In genomic region chr9:72925126-72925810, GRCh38 we compare ENCODE assay signal across 17 cellular contexts. TPM values are rescaled to one million over a fixed set of nuclear protein-coding genes. Genes with fewer than 3 reads are reported as not detected.
A peak's percentile ranks its signal among the peaks of the same experiment; 100 is the strongest.
DNase-seq lines count a peak whose midpoint lies in the region; ATAC-seq, FAIRE-seq and TF ChIP-seq lines count a peak whose summit lies in the region.
"Had no signal": no experiment of that assay in that cellular context is flagged by ENCODE, and none has a peak within 500 bp of the region (broad histone marks: within the 10 kb centered on the region; RNA-seq: fewer than 3 reads in every experiment).

No MANE protein-coding gene starts in this region.

- no peak overlapping the region for H3K4me3 ChIP-seq in mucosa of descending colon
- H3K4me3 ChIP-seq: upper lobe of left lung had no signal

- H3K9me3 ChIP-seq in mucosa of descending colon = no peaks in the 10 kb centered on the region
- H3K9me3 ChIP-seq: BE2C, upper lobe of left lung had no signal

- H3K27ac Mint-ChIP-seq in CD14-positive monocyte = peak overlapping the region; percentile 90 to 98 (median 95)
- H3K27ac Mint-ChIP-seq: activated naive CD4-positive, alpha-beta T cell treated with anti-CD3 and anti-CD28 coated beads, Interleukin-2, amount 50 U/mL, for 24 hours; progenitor cell of endocrine pancreas had no signal

- TF ChIP-seq CTCF in CD14-positive monocyte (IDR thresholded peaks at IDR 0.05) (no peak), mucosa of descending colon (IDR thresholded peaks at IDR 0.05) (no peak)

- intact Hi-C loops in CD14-positive monocyte (cut with micrococcal nuclease) = no loop called here
- intact Hi-C loops in mucosa of descending colon (cut with DNase I, micrococcal nuclease) = no loop called here

- peaks cover 0 to 4% (median 0%) of the 10 kb centered on the region in 7 donors for H3K9me3 Mint-ChIP-seq in CD14-positive monocyte
- H3K9me3 Mint-ChIP-seq: activated naive CD4-positive, alpha-beta T cell treated with anti-CD3 and anti-CD28 coated beads, Interleukin-2, amount 50 U/mL, for 24 hours had no signal

- peak; percentile 50 for ATAC-seq in mucosa of descending colon
- ATAC-seq in GM18498 (IDR thresholded peaks at IDR 0.05; ENCODE audit: unreplicated experiment) = no peak
- no peak for ATAC-seq in GM19395 (IDR thresholded peaks at IDR 0.05; ENCODE audit: unreplicated experiment)

- H3K36me3 Mint-ChIP-seq in CD14-positive monocyte = peaks cover 41 to 56% of the 10 kb centered on the region in 2 donors
- H3K36me3 Mint-ChIP-seq: activated naive CD4-positive, alpha-beta T cell treated with anti-CD3 and anti-CD28 coated beads, Interleukin-2, amount 50 U/mL, for 24 hours had no signal

- H3K4me1 ChIP-seq in mucosa of descending colon (ENCODE audit: low read depth) = no peaks in the 10 kb centered on the region
- H3K4me1 ChIP-seq: BE2C had no signal

- peaks cover 0 to 2% (median 0%) of the 10 kb centered on the region in 3 donors for H3K27me3 Mint-ChIP-seq in CD14-positive monocyte (ENCODE audit: low read depth in 3 of 3)
- H3K27me3 Mint-ChIP-seq: activated naive CD4-positive, alpha-beta T cell treated with anti-CD3 and anti-CD28 coated beads, Interleukin-2, amount 50 U/mL, for 24 hours; progenitor cell of endocrine pancreas had no signal

- no peak overlapping the region for H3K4me3 Mint-ChIP-seq in CD14-positive monocyte
- H3K4me3 Mint-ChIP-seq: activated naive CD4-positive, alpha-beta T cell treated with anti-CD3 and anti-CD28 coated beads, Interleukin-2, amount 50 U/mL, for 24 hours had no signal

- H3K36me3 ChIP-seq in mucosa of descending colon (ENCODE audit: low read depth) = no peaks in the 10 kb centered on the region
- H3K36me3 ChIP-seq: BE2C, WERI-Rb-1 had no signal

- FAIRE-seq in HTR-8/SVneo (lab: Jason Lieb, UNC) = no peak

- DNase-seq in CD14-positive monocyte (ENCODE audit: low spot score) (peak; percentile 48), NCI-H460 (ENCODE audit: extremely low read depth, low read depth) (peak; percentile 85), dermis microvascular lymphatic vessel endothelial cell (ENCODE audit: low read depth in 2 of 2) (peak; percentile 91 to 93), mucosa of descending colon (no peak), NCI-H748 treated with DMSO at 0.1 percent for 48 hours (lab: John Stamatoyannopoulos, UW) (no peak), HTR-8/SVneo (ENCODE audit: insufficient read length, low spot score) (no peak)
- DNase-seq: BE2C, KBM-7, NCI-H1694 treated with DMSO at 0.1 percent for 48 hours, NCI-H524, SHP77 treated with DMSO at 0.1 percent for 48 hours, upper lobe of left lung, WERI-Rb-1 had no signal

- peaks cover 25% of the 10 kb centered on the region for H3K4me1 Mint-ChIP-seq in CD14-positive monocyte
- H3K4me1 Mint-ChIP-seq: activated naive CD4-positive, alpha-beta T cell treated with anti-CD3 and anti-CD28 coated beads, Interleukin-2, amount 50 U/mL, for 24 hours had no signal

RNA-seq across cellular contexts. Expression of gene ALDH1A1, which starts 27.6 kb away (rescaled TPM):
- 100 to 1,000 TPM; 105 to 117 TPM for polyA plus RNA-seq in CD14-positive monocyte
- 155 and 158 TPM in 2 replicates for total RNA-seq in NCI-H460 (2014; rRNA removed; shearing (Covaris generic))
- polyA plus RNA-seq in NCI-H460 (2014; cell fraction: nucleus; rRNA removed) = 51.1 and 74.8 TPM in 2 replicates
- total RNA-seq in dermis microvascular lymphatic vessel endothelial cell (738 and 2,886 TPM in 2 replicates), mucosa of descending colon (100 to 1,000 TPM in 1 of 3 donors, 10 to 100 TPM in 2; 72.9 to 173 (median 84.1) TPM)

Comparison
In these comparisons a context has a peak if more than half of its experiments do, and no peak if none do; other contexts are left out.
1. DNase-seq: peak in CD14-positive monocyte (single experiment), NCI-H460 (single experiment) and dermis microvascular lymphatic vessel endothelial cell (2 of 2); none in mucosa of descending colon (0 of 3), NCI-H748 treated with DMSO at 0.1 percent for 48 hours (single experiment) and HTR-8/SVneo (single experiment).